1 cellular context compared by ENCODE assay signal in the genomic region with DNA sequence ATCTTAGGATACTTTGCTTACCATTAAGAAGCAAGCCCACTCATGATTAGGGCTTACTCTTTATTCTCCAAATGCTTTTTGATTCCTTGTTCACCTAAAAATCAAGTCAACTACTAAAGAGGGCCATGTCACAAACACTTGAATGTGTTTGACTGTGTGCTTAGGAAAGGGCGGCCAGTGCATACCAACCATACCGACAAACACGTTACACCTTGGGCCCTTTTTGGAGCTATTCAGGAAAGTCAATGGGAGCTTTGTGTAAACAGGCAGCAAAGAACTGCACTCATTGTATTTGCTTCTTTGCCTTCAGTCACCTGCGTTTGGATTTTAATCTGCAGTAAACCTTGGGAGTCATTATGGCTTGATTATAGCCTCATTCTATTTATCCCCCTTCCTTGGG.
TF ChIP-seq lines count a peak whose summit lies in the region.

No MANE protein-coding gene starts in this region.

TF ChIP-seq in GM23338, 12 proteins besides CTCF, POLR2A, EP300 and RAD21 (continued from another document):
- no peak for TF ChIP-seq EZH2 (IDR thresholded peaks at IDR 0.05; ENCODE audit: low read depth, unreplicated experiment)
